Comparison of ENCODE assay signal across 2 cellular contexts in genomic region chr22:37111156-37111717, GRCh38.
TF ChIP-seq lines count a peak whose summit lies in the region.

No MANE protein-coding gene starts in this region.

TF ChIP-seq in H1, 55 proteins besides CTCF, POLR2A, EP300 and RAD21:
- TF ChIP-seq POU5F1 (IDR thresholded peaks at IDR 0.05; ENCODE audit: low read depth, low read length) (no peak), BACH1 (IDR thresholded peaks at IDR 0.05; ENCODE audit: low read length) (no peak), E2F6 (IDR thresholded peaks at IDR 0.05) (no peak), CBX8 (IDR thresholded peaks at IDR 0.05; ENCODE audit: borderline replicate concordance, low read depth, low read length) (no peak), ATF2 (IDR thresholded peaks at IDR 0.05; ENCODE audit: low read length) (no peak), ZNF274 (IDR thresholded peaks at IDR 0.05; ENCODE audit: borderline replicate concordance, extremely low read depth, low read length) (no peak), BCL11A (IDR thresholded peaks at IDR 0.05; ENCODE audit: low read depth in 2 of 2, low read length in 2 of 2) (no peak), SIRT6 (IDR thresholded peaks at IDR 0.05; ENCODE audit: low read length) (no peak), RNF2 (IDR thresholded peaks at IDR 0.05; ENCODE audit: borderline replicate concordance, low read depth, low read length, missing control alignments, poor library complexity, severe bottlenecking) (no peak), ASH2L (IDR thresholded peaks at IDR 0.05; ENCODE audit: low read length) (no peak), CHD2 (IDR thresholded peaks at IDR 0.05; ENCODE audit: low read length) (no peak), SRF (IDR thresholded peaks at IDR 0.05; ENCODE audit: low read depth, low read length) (no peak), SP2 (IDR thresholded peaks at IDR 0.05; ENCODE audit: low read length) (no peak)

TF ChIP-seq in SK-N-SH treated with all-trans-retinoic acid at 6 μM for 48 hours, 23 proteins besides CTCF, POLR2A, EP300 and RAD21:
- TF ChIP-seq POU6F1 (CRISPR knock-in tag; IDR thresholded peaks at IDR 0.05; ENCODE audit: borderline replicate concordance, low read depth) = no peak
- TF ChIP-seq ARNTL (CRISPR knock-in tag; IDR thresholded peaks at IDR 0.05; ENCODE audit: borderline replicate concordance, low read depth) = no peak
- no peak for TF ChIP-seq BACH2 (CRISPR knock-in tag; IDR thresholded peaks at IDR 0.05; ENCODE audit: borderline replicate concordance)
- no peak for TF ChIP-seq CSRNP3 (CRISPR knock-in tag; IDR thresholded peaks at IDR 0.05)
- TF ChIP-seq TSHZ2 (CRISPR knock-in tag; IDR thresholded peaks at IDR 0.05) = no peak
- TF ChIP-seq ZNF70 (CRISPR knock-in tag; IDR thresholded peaks at IDR 0.05) = no peak
- TF ChIP-seq ZFP30 (CRISPR knock-in tag; IDR thresholded peaks at IDR 0.05) = no peak
- no peak for TF ChIP-seq ISL1 (CRISPR knock-in tag; IDR thresholded peaks at IDR 0.05)
TF ChIP-seq in SK-N-SH treated with all-trans-retinoic acid at 6 μM for 48 hours: peak in this region for 0.
